Comparison of ENCODE assay signal across 2 cellular contexts in the genomic region with DNA sequence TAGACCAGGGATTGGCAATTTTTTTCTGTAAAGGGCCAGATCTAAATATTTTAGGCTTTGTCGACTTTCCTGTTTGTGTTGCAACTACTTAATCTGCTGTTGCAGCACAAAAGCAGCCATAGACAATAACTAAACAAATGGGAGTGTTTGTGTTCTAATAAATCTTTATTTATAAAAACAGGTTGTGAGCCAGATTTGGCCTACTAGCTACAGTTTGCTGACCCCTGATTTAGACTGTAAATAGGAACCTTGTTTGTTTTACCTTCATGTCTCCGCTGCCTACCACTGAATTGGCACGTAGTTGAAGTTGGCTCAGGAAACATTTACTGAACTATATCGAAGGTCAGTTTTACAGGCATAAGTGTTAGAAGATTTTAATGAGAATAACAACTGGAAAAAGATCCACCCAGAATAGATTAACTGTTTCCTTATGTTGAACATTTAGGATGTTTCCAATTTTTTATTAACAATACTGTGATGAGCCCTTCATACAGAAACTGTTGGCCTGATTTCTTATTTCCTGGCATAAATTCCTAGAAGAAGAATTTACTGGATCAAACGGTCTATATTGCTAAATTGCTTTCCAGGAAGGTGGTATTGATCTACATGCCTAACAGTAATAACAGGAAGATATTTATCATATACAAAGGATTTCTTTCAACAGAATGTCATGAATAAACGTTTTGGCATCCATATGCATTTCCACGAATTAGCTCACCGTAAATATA.
TF ChIP-seq lines count a peak whose summit lies in the region.

No MANE protein-coding gene starts in this region.

TF ChIP-seq in GM12878, 131 proteins besides CTCF, POLR2A, EP300 and RAD21:
- TF ChIP-seq, protein P1, sequence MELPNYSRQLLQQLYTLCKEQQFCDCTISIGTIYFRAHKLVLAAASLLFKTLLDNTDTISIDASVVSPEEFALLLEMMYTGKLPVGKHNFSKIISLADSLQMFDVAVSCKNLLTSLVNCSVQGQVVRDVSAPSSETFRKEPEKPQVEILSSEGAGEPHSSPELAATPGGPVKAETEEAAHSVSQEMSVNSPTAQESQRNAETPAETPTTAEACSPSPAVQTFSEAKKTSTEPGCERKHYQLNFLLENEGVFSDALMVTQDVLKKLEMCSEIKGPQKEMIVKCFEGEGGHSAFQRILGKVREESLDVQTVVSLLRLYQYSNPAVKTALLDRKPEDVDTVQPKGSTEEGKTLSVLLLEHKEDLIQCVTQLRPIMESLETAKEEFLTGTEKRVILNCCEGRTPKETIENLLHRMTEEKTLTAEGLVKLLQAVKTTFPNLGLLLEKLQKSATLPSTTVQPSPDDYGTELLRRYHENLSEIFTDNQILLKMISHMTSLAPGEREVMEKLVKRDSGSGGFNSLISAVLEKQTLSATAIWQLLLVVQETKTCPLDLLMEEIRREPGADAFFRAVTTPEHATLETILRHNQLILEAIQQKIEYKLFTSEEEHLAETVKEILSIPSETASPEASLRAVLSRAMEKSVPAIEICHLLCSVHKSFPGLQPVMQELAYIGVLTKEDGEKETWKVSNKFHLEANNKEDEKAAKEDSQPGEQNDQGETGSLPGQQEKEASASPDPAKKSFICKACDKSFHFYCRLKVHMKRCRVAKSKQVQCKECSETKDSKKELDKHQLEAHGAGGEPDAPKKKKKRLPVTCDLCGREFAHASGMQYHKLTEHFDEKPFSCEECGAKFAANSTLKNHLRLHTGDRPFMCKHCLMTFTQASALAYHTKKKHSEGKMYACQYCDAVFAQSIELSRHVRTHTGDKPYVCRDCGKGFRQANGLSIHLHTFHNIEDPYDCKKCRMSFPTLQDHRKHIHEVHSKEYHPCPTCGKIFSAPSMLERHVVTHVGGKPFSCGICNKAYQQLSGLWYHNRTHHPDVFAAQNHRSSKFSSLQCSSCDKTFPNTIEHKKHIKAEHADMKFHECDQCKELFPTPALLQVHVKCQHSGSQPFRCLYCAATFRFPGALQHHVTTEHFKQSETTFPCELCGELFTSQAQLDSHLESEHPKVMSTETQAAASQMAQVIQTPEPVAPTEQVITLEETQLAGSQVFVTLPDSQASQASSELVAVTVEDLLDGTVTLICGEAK (IDR thresholded peaks at IDR 0.05; ENCODE audit: borderline replicate concordance) = peak; percentile 20; the same call in 1 of the 2 replicates
- TF ChIP-seq KAT2A (conservative IDR thresholded peaks at IDR 0.05; ENCODE audit: control insufficient read depth, low read depth, low read length) (no peak), PAX5 (IDR thresholded peaks at IDR 0.05; ENCODE audit: borderline replicate concordance, low read depth, low read length) (no peak), NR2C1 (IDR thresholded peaks at IDR 0.05) (no peak), CBX3 (IDR thresholded peaks at IDR 0.05; ENCODE audit: borderline replicate concordance, low read depth) (no peak), EED (IDR thresholded peaks at IDR 0.05; ENCODE audit: low read depth) (no peak)
- TF ChIP-seq, protein P2, sequence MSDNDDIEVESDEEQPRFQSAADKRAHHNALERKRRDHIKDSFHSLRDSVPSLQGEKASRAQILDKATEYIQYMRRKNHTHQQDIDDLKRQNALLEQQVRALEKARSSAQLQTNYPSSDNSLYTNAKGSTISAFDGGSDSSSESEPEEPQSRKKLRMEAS (IDR thresholded peaks at IDR 0.05; ENCODE audit: low read depth, low read length) = no peak
TF ChIP-seq in GM12878: peak in this region for 1.

TF ChIP-seq in HepG2, 621 proteins besides CTCF, POLR2A, EP300 and RAD21 (continues in another document):
- TF ChIP-seq HNRNPUL1 (IDR thresholded peaks at IDR 0.05; ENCODE audit: low read depth, low read length) (no peak), ZNF761 (CRISPR knock-in tag; conservative IDR thresholded peaks at IDR 0.05) (no peak), ZNF746 (CRISPR knock-in tag; IDR thresholded peaks at IDR 0.05) (no peak), ZFP36 (IDR thresholded peaks at IDR 0.05; ENCODE audit: borderline replicate concordance, low read depth, low read length, partially characterized antibody) (no peak), KMT2A (CRISPR knock-in tag; IDR thresholded peaks at IDR 0.05) (no peak), ASH2L (IDR thresholded peaks at IDR 0.05; ENCODE audit: insufficient read length, low read depth, low read length) (peak; percentile 35), ZNF3 (CRISPR knock-in tag; IDR thresholded peaks at IDR 0.05) (no peak), ZMYM3 (CRISPR knock-in tag; IDR thresholded peaks at IDR 0.05) (no peak), ZBTB38 (CRISPR knock-in tag; IDR thresholded peaks at IDR 0.05) (no peak), ZNF672 (CRISPR knock-in tag; IDR thresholded peaks at IDR 0.05) (no peak), ZNF747 (CRISPR knock-in tag; IDR thresholded peaks at IDR 0.05; ENCODE audit: borderline replicate concordance) (no peak), JDP2 (CRISPR knock-in tag; IDR thresholded peaks at IDR 0.05; ENCODE audit: borderline replicate concordance) (no peak; the same call in 1 of the 2 replicates), STAG1 (CRISPR knock-in tag; IDR thresholded peaks at IDR 0.05) (no peak), TEAD2 (CRISPR knock-in tag; IDR thresholded peaks at IDR 0.05) (no peak)
- TF ChIP-seq, protein P3, sequence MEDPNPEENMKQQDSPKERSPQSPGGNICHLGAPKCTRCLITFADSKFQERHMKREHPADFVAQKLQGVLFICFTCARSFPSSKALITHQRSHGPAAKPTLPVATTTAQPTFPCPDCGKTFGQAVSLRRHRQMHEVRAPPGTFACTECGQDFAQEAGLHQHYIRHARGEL (CRISPR knock-in tag; IDR thresholded peaks at IDR 0.05) = no peak
- TF ChIP-seq, protein P4, sequence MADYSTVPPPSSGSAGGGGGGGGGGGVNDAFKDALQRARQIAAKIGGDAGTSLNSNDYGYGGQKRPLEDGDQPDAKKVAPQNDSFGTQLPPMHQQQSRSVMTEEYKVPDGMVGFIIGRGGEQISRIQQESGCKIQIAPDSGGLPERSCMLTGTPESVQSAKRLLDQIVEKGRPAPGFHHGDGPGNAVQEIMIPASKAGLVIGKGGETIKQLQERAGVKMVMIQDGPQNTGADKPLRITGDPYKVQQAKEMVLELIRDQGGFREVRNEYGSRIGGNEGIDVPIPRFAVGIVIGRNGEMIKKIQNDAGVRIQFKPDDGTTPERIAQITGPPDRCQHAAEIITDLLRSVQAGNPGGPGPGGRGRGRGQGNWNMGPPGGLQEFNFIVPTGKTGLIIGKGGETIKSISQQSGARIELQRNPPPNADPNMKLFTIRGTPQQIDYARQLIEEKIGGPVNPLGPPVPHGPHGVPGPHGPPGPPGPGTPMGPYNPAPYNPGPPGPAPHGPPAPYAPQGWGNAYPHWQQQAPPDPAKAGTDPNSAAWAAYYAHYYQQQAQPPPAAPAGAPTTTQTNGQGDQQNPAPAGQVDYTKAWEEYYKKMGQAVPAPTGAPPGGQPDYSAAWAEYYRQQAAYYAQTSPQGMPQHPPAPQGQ (CRISPR knock-in tag; IDR thresholded peaks at IDR 0.05; ENCODE audit: borderline replicate concordance) = no peak
- TF ChIP-seq, protein P5, sequence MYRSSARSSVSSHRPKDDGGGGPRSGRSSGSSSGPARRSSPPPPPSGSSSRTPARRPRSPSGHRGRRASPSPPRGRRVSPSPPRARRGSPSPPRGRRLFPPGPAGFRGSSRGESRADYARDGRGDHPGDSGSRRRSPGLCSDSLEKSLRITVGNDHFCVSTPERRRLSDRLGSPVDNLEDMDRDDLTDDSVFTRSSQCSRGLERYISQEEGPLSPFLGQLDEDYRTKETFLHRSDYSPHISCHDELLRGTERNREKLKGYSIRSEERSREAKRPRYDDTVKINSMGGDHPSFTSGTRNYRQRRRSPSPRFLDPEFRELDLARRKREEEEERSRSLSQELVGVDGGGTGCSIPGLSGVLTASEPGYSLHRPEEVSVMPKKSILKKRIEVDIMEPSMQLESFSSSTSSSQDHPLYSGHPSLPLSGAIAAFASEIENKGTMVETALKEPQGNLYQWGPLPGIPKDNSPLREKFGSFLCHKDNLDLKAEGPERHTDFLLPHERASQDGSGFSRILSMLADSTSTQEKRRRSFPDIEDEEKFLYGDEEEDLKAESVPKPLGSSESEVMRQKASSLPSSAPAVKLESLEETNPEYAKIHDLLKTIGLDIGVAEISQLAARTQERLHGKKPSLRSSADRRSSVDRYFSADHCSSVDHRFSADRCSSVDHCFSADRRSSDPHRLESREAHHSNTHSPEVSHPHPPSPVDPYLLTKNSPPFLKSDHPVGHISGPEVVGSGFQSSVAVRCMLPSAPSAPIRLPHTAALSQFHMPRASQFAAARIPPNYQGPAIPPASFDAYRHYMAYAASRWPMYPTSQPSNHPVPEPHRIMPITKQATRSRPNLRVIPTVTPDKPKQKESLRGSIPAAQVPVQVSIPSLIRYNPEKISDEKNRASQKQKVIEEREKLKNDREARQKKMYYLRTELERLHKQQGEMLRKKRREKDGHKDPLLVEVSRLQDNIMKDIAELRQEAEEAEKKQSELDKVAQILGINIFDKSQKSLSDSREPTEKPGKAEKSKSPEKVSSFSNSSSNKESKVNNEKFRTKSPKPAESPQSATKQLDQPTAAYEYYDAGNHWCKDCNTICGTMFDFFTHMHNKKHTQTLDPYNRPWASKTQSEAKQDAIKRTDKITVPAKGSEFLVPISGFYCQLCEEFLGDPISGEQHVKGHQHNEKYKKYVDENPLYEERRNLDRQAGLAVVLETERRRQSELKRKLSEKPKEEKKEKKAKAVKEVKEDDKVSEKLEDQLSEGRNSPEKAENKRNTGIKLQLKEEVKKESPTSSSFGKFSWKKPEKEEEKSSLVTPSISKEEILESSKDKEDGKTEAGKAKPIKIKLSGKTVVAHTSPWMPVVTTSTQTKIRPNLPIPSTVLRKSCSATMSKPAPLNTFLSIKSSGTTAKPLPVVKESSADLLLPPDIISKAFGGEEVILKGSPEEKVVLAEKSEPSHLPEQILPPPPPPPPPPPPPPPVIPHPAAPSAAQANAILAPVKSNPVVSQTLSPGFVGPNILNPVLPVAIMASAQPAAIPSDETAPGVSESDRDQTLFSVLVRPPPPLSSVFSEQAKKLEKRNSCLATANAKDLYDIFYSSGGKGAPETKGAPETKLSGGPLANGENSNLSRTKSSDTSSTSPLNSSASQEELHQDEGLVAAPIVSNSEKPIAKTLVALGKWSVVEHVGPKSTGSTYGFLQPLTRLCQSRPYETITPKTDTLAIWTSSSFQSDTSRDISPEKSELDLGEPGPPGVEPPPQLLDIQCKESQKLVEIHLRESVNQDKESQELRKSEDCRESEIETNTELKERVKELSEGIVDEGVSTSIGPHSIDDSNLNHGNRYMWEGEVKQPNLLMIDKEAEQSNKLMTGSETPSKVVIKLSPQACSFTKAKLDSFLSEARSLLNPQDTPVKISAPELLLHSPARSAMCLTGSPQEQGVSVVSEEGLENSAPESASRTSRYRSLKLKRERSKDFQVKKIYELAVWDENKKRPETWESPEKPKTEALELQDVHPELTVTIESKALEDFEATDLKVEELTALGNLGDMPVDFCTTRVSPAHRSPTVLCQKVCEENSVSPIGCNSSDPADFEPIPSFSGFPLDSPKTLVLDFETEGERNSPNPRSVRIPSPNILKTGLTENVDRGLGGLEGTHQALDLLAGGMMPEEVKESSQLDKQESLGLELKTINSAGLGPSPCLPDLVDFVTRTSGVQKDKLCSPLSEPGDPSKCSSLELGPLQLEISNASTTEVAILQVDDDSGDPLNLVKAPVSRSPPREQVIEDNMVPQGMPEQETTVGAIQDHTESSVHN (CRISPR knock-in tag; IDR thresholded peaks at IDR 0.05) = no peak
- TF ChIP-seq, protein P6, sequence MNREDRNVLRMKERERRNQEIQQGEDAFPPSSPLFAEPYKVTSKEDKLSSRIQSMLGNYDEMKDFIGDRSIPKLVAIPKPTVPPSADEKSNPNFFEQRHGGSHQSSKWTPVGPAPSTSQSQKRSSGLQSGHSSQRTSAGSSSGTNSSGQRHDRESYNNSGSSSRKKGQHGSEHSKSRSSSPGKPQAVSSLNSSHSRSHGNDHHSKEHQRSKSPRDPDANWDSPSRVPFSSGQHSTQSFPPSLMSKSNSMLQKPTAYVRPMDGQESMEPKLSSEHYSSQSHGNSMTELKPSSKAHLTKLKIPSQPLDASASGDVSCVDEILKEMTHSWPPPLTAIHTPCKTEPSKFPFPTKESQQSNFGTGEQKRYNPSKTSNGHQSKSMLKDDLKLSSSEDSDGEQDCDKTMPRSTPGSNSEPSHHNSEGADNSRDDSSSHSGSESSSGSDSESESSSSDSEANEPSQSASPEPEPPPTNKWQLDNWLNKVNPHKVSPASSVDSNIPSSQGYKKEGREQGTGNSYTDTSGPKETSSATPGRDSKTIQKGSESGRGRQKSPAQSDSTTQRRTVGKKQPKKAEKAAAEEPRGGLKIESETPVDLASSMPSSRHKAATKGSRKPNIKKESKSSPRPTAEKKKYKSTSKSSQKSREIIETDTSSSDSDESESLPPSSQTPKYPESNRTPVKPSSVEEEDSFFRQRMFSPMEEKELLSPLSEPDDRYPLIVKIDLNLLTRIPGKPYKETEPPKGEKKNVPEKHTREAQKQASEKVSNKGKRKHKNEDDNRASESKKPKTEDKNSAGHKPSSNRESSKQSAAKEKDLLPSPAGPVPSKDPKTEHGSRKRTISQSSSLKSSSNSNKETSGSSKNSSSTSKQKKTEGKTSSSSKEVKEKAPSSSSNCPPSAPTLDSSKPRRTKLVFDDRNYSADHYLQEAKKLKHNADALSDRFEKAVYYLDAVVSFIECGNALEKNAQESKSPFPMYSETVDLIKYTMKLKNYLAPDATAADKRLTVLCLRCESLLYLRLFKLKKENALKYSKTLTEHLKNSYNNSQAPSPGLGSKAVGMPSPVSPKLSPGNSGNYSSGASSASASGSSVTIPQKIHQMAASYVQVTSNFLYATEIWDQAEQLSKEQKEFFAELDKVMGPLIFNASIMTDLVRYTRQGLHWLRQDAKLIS (CRISPR knock-in tag; IDR thresholded peaks at IDR 0.05) = no peak
- TF ChIP-seq, protein P7, sequence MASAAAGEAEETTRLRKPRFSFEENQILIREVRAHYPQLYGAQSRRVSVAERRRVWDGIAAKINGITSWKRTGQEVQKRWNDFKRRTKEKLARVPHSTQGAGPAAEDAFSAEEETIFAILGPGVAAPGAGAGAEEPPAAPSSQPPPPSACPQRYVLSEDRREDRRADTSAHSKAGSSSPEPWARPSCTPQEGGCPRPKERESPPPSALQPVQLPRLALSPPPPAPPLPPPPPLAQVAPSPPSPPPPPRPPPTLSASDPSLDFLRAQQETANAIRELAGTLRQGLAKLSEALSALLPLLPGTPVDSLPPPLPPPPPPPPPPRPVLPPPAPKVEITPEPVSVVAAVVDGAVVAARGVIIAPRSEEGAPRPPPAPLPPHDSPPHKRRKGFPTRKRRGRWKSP (CRISPR knock-in tag; IDR thresholded peaks at IDR 0.05) = no peak
- TF ChIP-seq, protein P8, sequence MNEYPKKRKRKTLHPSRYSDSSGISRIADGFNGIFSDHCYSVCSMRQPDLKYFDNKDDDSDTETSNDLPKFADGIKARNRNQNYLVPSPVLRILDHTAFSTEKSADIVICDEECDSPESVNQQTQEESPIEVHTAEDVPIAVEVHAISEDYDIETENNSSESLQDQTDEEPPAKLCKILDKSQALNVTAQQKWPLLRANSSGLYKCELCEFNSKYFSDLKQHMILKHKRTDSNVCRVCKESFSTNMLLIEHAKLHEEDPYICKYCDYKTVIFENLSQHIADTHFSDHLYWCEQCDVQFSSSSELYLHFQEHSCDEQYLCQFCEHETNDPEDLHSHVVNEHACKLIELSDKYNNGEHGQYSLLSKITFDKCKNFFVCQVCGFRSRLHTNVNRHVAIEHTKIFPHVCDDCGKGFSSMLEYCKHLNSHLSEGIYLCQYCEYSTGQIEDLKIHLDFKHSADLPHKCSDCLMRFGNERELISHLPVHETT (CRISPR knock-in tag; conservative IDR thresholded peaks at IDR 0.05) = no peak
- TF ChIP-seq, protein P9, sequence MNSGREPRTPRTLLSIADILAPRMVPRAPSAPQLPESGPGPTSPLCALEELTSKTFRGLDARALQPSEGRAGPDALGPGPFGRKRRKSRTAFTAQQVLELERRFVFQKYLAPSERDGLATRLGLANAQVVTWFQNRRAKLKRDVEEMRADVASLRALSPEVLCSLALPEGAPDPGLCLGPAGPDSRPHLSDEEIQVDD (CRISPR knock-in tag; IDR thresholded peaks at IDR 0.05; ENCODE audit: borderline replicate concordance) = no peak
